In genomic region chr6:89042664-89043063, GRCh38 we compare ENCODE assay signal across 21 cellular contexts.
"Had no signal": no experiment of that assay in that cellular context is flagged by ENCODE, and none has a peak within 500 bp of the region (broad histone marks: within the 10 kb centered on the region; RNA-seq: fewer than 3 reads in every experiment).

No MANE protein-coding gene starts in this region.

- ATAC-seq: left colon; sciatic nerve; stimulated activated naive CD8-positive, alpha-beta T cell treated with anti-CD3 and anti-CD28 coated beads, Interleukin-15, Interleukin-2, amounts not matched to agents 100 U/mL and 50 U/mL, for 24 hours had no signal

- H3K4me1 ChIP-seq: breast epithelium, testis had no signal

- H3K4me3 ChIP-seq: breast epithelium, skin epidermis, testis, transverse colon had no signal

- DNase-seq: activated CD4-positive, alpha-beta T cell treated with anti-CD3 and anti-CD28 coated beads for 4 hours; activated CD4-positive, alpha-beta T cell treated with anti-CD3 and anti-CD28 coated beads, Interleukin-2, amount 50 U/mL, for 4 hours; activated effector memory CD4-positive, alpha-beta T cell treated with anti-CD3 and anti-CD28 coated beads, Interleukin-2, amount 50 U/mL, for 16 hours; activated naive CD4-positive, alpha-beta T cell treated with anti-CD3 and anti-CD28 coated beads, Interleukin-2, amount 10 ng/mL, durations not matched to agents 7 days and 5 days; activated T-cell treated with anti-CD3 and anti-CD28 coated beads for 4 hours; central memory CD4-positive, alpha-beta T cell; head of caudate nucleus; hippocampal formation; left colon; mammary epithelial cell; stimulated activated CD4-positive, alpha-beta T cell treated with anti-CD3 and anti-CD28 coated beads, Interleukin-12 subunit alpha, Interleukin-12 subunit beta, amount 100 ng/mL, for 4 hours; stimulated activated CD4-positive, alpha-beta T cell treated with anti-CD3 and anti-CD28 coated beads, Interleukin-4, amount 100 ng/mL, for 1 hour; stimulated activated naive CD8-positive, alpha-beta T cell treated with anti-CD3 and anti-CD28 coated beads, Interleukin-15, Interleukin-2, amounts not matched to agents 100 U/mL and 50 U/mL, for 24 hours; testis; transverse colon had no signal

- H3K27me3 ChIP-seq: breast epithelium, neutrophil, testis, transverse colon had no signal

- H3K27ac Mint-ChIP-seq: activated naive CD4-positive, alpha-beta T cell treated with anti-CD3 and anti-CD28 coated beads, Interleukin-2, amount 10 ng/mL, durations not matched to agents 7 days and 5 days; nephron; T-helper 2 cell treated with Interferon-gamma antibody and Interleukin-4, amounts not matched to agents 5 μg/mL and 100 μg/mL, for 36 hours had no signal

- H3K4me3 Mint-ChIP-seq: activated naive CD4-positive, alpha-beta T cell treated with anti-CD3 and anti-CD28 coated beads, Interleukin-2, amount 10 ng/mL, durations not matched to agents 7 days and 5 days; nephron; T-helper 2 cell treated with Interferon-gamma antibody and Interleukin-4, amounts not matched to agents 5 μg/mL and 100 μg/mL, for 36 hours had no signal

- H3K36me3 ChIP-seq: breast epithelium, neutrophil, transverse colon had no signal

- H3K9me3 ChIP-seq: neutrophil, testis had no signal
